In genomic region chr3:9820944-9821343, GRCh38 we compare ENCODE assay signal across 8 cellular contexts. TPM values are rescaled to one million over a fixed set of nuclear protein-coding genes. Genes with fewer than 3 reads are reported as not detected.
DNase-seq lines count a peak whose midpoint lies in the region; FAIRE-seq and TF ChIP-seq lines count a peak whose summit lies in the region.

No MANE protein-coding gene starts in this region.

- H3K9ac ChIP-seq in kidney (ENCODE audit: low read length in 2 of 2), result no peak overlapping the region
- H3K9ac ChIP-seq in MM.1S (ENCODE audit: low read length), result no peak overlapping the region

- no peak for FAIRE-seq in kidney (lab: Jason Lieb, UNC)

- H3K36me3 ChIP-seq in brain microvascular endothelial cell (replicated peaks) (peaks cover 3% of the 10 kb centered on the region), kidney (ENCODE audit: control insufficient read depth in 1 of 2, insufficient read depth in 2 of 2, low read length in 2 of 2) (no peaks in the 10 kb centered on the region), MM.1S (replicated peaks; ENCODE audit: insufficient read depth, low read length) (no peaks in the 10 kb centered on the region)

- intact Hi-C loops in kidney (cut with DNase I), result no loop called here

- DNase-seq in NCI-H69 (lab: John Stamatoyannopoulos, UW), result peak; percentile 10
- peak; percentile 25 for DNase-seq in brain microvascular endothelial cell
- DNase-seq in lung microvascular endothelial cell (ENCODE audit: low read depth in 2 of 2), result peak; percentile 41 to 46
- no peak for DNase-seq in GOT3 (lab: John Stamatoyannopoulos, UW)
- DNase-seq in kidney, result no peak
- DNase-seq in C1 segment of cervical spinal cord (lab: John Stamatoyannopoulos, UW), result no peak
- DNase-seq in MM.1S, result no peak

- in situ Hi-C loops in brain microvascular endothelial cell (cut with HindIII; ENCODE audit: low pct_ligation_motif_present, low sequenced_read_pairs), result no loop called here

- H3K9me3 ChIP-seq in kidney (ENCODE audit: control insufficient read depth in 1 of 2, low read length in 2 of 2), result no peaks in the 10 kb centered on the region
- H3K9me3 ChIP-seq in MM.1S (replicated peaks; ENCODE audit: insufficient read depth, low read length), result no peaks in the 10 kb centered on the region

- no peaks in the 10 kb centered on the region for H3F3A ChIP-seq in MM.1S (ENCODE audit: insufficient read depth, low read length)

- 0 out of 2 replicates have a peak, but pooled peaks have one; percentile 10 for TF ChIP-seq CTCF in GM12875 (IDR thresholded peaks at IDR 0.05; ENCODE audit: borderline replicate concordance, insufficient read depth, low read depth, low read length)
- peak; percentile 63 for TF ChIP-seq CTCF in brain microvascular endothelial cell (IDR thresholded peaks at IDR 0.05; ENCODE audit: low read depth, low read length, missing control alignments)
- TF ChIP-seq CTCF in kidney (IDR thresholded peaks at IDR 0.05; ENCODE audit: borderline replicate concordance, extremely low read depth, insufficient read depth), result no peak
- no peak for TF ChIP-seq CTCF in MM.1S (IDR thresholded peaks at IDR 0.05; ENCODE audit: low read length)

- H3K4me2 ChIP-seq in MM.1S (ENCODE audit: low read depth, low read length), result no peak overlapping the region

- H3K27me3 ChIP-seq in brain microvascular endothelial cell (replicated peaks) (no peaks in the 10 kb centered on the region), MM.1S (replicated peaks; ENCODE audit: insufficient read depth, low read length) (no peaks in the 10 kb centered on the region)

- no peaks in the 10 kb centered on the region for H3K9me2 ChIP-seq in MM.1S (replicated peaks; ENCODE audit: insufficient read depth, low read length)

- H3K4me1 ChIP-seq in kidney (ENCODE audit: control insufficient read depth in 1 of 2, insufficient read depth in 1 of 2, low read depth in 1 of 2, low read length in 2 of 2) (no peaks in the 10 kb centered on the region), MM.1S (ENCODE audit: low read length) (no peaks in the 10 kb centered on the region)

- H2AFZ ChIP-seq in MM.1S (ENCODE audit: low read length), result no peak overlapping the region

- no peak overlapping the region for H3K4me3 ChIP-seq in GM12875 (ENCODE audit: low read depth, low read length)
- H3K4me3 ChIP-seq in brain microvascular endothelial cell (ENCODE audit: low read depth, low read length), result no peak overlapping the region
- H3K4me3 ChIP-seq in kidney (ENCODE audit: low read length in 2 of 2), result no peak overlapping the region
- no peak overlapping the region for H3K4me3 ChIP-seq in MM.1S (ENCODE audit: low read length)

- no peaks in the 10 kb centered on the region for H4K20me1 ChIP-seq in MM.1S (ENCODE audit: insufficient read depth, low read length)

- H3K79me2 ChIP-seq in MM.1S (ENCODE audit: low read length), result no peaks in the 10 kb centered on the region

- H3K27ac ChIP-seq in brain microvascular endothelial cell (no peak overlapping the region), kidney (ENCODE audit: low read depth in 2 of 2, low read length in 2 of 2) (no peak overlapping the region), MM.1S (ENCODE audit: low read length) (no peak overlapping the region)

RNA-seq across cellular contexts. Expression of gene TTLL3, which starts 10.9 kb away (rescaled TPM):
- total RNA-seq in lung microvascular endothelial cell (2.2 and 5.8 TPM in 2 replicates), kidney (61.0 TPM)
- 27.5 TPM for polyA plus RNA-seq in kidney (ENCODE audit: insufficient read depth, low read depth, low replicate concordance)

RNA-seq across cellular contexts. Expression of gene RPUSD3, which starts 22.9 kb away (rescaled TPM):
- 15.9 TPM in 2 replicates for total RNA-seq in lung microvascular endothelial cell
- 29.1 TPM for total RNA-seq in kidney
- polyA plus RNA-seq in kidney (ENCODE audit: insufficient read depth, low read depth, low replicate concordance), result 53.2 TPM

RNA-seq across cellular contexts. Expression of gene ARPC4, which starts 28.1 kb away (rescaled TPM):
- total RNA-seq in lung microvascular endothelial cell (247 and 251 TPM in 2 replicates), kidney (164 TPM)
- polyA plus RNA-seq in kidney (ENCODE audit: insufficient read depth, low read depth, low replicate concordance), result 138 TPM

RNA-seq across cellular contexts. Expression of gene TADA3, which starts 28.7 kb away (rescaled TPM):
- 19.0 and 25.4 TPM in 2 replicates for total RNA-seq in lung microvascular endothelial cell
- total RNA-seq in kidney, result 65.1 TPM
- 58.4 TPM for polyA plus RNA-seq in kidney (ENCODE audit: insufficient read depth, low read depth, low replicate concordance)

RNA-seq across cellular contexts. Expression of gene CAMK1, which starts 51.2 kb away (rescaled TPM):
- total RNA-seq in lung microvascular endothelial cell, result 21.4 and 25.1 TPM in 2 replicates
- 31.2 TPM for total RNA-seq in kidney
- polyA plus RNA-seq in kidney (ENCODE audit: insufficient read depth, low read depth, low replicate concordance), result 52.7 TPM

Comparison
In these comparisons a context has a peak if more than half of its experiments do, and no peak if none do; other contexts are left out.
1. CTCF ChIP-seq: peak in GM12875 (single experiment) and brain microvascular endothelial cell (single experiment); none in kidney (single experiment) and MM.1S (single experiment).
2. DNase-seq: peak in NCI-H69 (single experiment), brain microvascular endothelial cell (single experiment) and lung microvascular endothelial cell (2 of 2); none in GOT3 (single experiment), kidney (single experiment), C1 segment of cervical spinal cord (0 of 14) and MM.1S (single experiment).